9 cellular contexts compared by ENCODE assay signal in genomic region chr12:113912761-113913295, GRCh38. TPM values are rescaled to one million over a fixed set of nuclear protein-coding genes. Genes with fewer than 3 reads are reported as not detected.
DNase-seq lines count a peak whose midpoint lies in the region; ATAC-seq and TF ChIP-seq lines count a peak whose summit lies in the region.
"Had no signal": no experiment of that assay in that cellular context is flagged by ENCODE, and none has a peak within 500 bp of the region (broad histone marks: within the 10 kb centered on the region; RNA-seq: fewer than 3 reads in every experiment).

No MANE protein-coding gene starts in this region.

- no peak overlapping the region for H3K27ac Mint-ChIP-seq in activated naive CD8-positive, alpha-beta T cell treated with anti-CD3 and anti-CD28 coated beads, Interleukin-2, amount 10 ng/mL, durations not matched to agents 7 days and 5 days

- H3K9me3 Mint-ChIP-seq in activated naive CD8-positive, alpha-beta T cell treated with anti-CD3 and anti-CD28 coated beads, Interleukin-2, amount 10 ng/mL, durations not matched to agents 7 days and 5 days = no peaks in the 10 kb centered on the region

- H3K4me3 ChIP-seq in heart left ventricle (no peak overlapping the region), psoas muscle (no peak overlapping the region)

- H3K9me3 ChIP-seq in heart left ventricle (no peaks in the 10 kb centered on the region), psoas muscle (no peaks in the 10 kb centered on the region)

- peaks cover 0 to 77% (median 55%) of the 10 kb centered on the region in 9 donors for H3K36me3 ChIP-seq in heart left ventricle
- H3K36me3 ChIP-seq in psoas muscle (ENCODE audit: insufficient read depth in 1 of 2, low read depth in 1 of 2) = peaks cover 0 to 89% of the 10 kb centered on the region in 2 donors

- POLR2A ChIA-PET in activated naive CD8-positive, alpha-beta T cell treated with anti-CD3 and anti-CD28 coated beads, Interleukin-2, amount 10 ng/mL, durations not matched to agents 7 days and 5 days (lab: Charles Lee) = no interaction called here

- H3K4me1 Mint-ChIP-seq in activated naive CD8-positive, alpha-beta T cell treated with anti-CD3 and anti-CD28 coated beads, Interleukin-2, amount 10 ng/mL, durations not matched to agents 7 days and 5 days = no peaks in the 10 kb centered on the region

- H3K27me3 ChIP-seq in heart left ventricle (no peaks in the 10 kb centered on the region), psoas muscle (ENCODE audit: insufficient read depth in 3 of 3, low read length in 2 of 3) (no peaks in the 10 kb centered on the region)

- no peak overlapping the region for H3K4me3 Mint-ChIP-seq in activated naive CD8-positive, alpha-beta T cell treated with anti-CD3 and anti-CD28 coated beads, Interleukin-2, amount 10 ng/mL, durations not matched to agents 7 days and 5 days

- no peak for TF ChIP-seq POLR2A in heart left ventricle (IDR thresholded peaks at IDR 0.05)

- no peak for ATAC-seq in activated naive CD8-positive, alpha-beta T cell treated with anti-CD3 and anti-CD28 coated beads, Interleukin-2, amount 10 ng/mL, durations not matched to agents 7 days and 5 days (ENCODE audit: low read depth)
- ATAC-seq in heart left ventricle = peak in 3 of 4 donors; percentile 59 to 81 (median 74)
- peak in 3 of 4 donors; percentile 68 to 78 (median 70) for ATAC-seq in psoas muscle
- no peak for ATAC-seq in HG03159 (IDR thresholded peaks at IDR 0.05; ENCODE audit: unreplicated experiment)
- no peak for ATAC-seq in HG03108 (IDR thresholded peaks at IDR 0.05; ENCODE audit: unreplicated experiment)

- DNase-seq in M059J (ENCODE audit: low read depth) (peak; percentile 46), SK-N-DZ (ENCODE audit: low spot score) (peak; percentile 68), heart left ventricle (peak in 4 of 5 donors; percentile 46 to 59 (median 52)), psoas muscle (peak; percentile 48 to 69)
- peak; percentile 60 for DNase-seq in activated naive CD8-positive, alpha-beta T cell treated with anti-CD3 and anti-CD28 coated beads, Interleukin-2, amount 10 ng/mL, durations not matched to agents 7 days and 5 days

- H3K27me3 Mint-ChIP-seq in activated naive CD8-positive, alpha-beta T cell treated with anti-CD3 and anti-CD28 coated beads, Interleukin-2, amount 10 ng/mL, durations not matched to agents 7 days and 5 days = no peaks in the 10 kb centered on the region

- no peaks in the 10 kb centered on the region for H3K4me1 ChIP-seq in heart left ventricle
- no peaks in the 10 kb centered on the region for H3K4me1 ChIP-seq in psoas muscle

- H3K36me3 Mint-ChIP-seq in activated naive CD8-positive, alpha-beta T cell treated with anti-CD3 and anti-CD28 coated beads, Interleukin-2, amount 10 ng/mL, durations not matched to agents 7 days and 5 days = peaks cover 5% of the 10 kb centered on the region

- H3K27ac ChIP-seq in heart left ventricle (no peak overlapping the region), psoas muscle (no peak overlapping the region)
- H3K27ac ChIP-seq: epithelial cell of prostate had no signal

- intact Hi-C loops in heart left ventricle (cut with DNase I) = loop anchor here in 9 of 10 donors (1.0 to 10.0 kb wide), 10 partner anchors 450 to 718 kb away; no protein-coding TSS in a partner anchor
- intact Hi-C loops in psoas muscle (cut with DNase I) = loop anchor here (2.0 to 5.0 kb wide), 3 partner anchors 448 to 601 kb away; no protein-coding TSS in a partner anchor

- 46 to 48% (median 47%) methylated on average over 12 of the region's 12 CpGs for WGBS in heart left ventricle, 4 donors
- WGBS in psoas muscle, 3 donors = 47 to 55% (median 50%) methylated on average over 12 of the region's 12 CpGs

- TF ChIP-seq CTCF in GM12873 (IDR thresholded peaks at IDR 0.05; ENCODE audit: insufficient read depth, low read depth, low read length, missing control alignments) = peak; percentile 89
- peak; percentile 59 to 88 (median 82) for TF ChIP-seq CTCF in heart left ventricle (IDR thresholded peaks at IDR 0.05)
- peak; percentile 83 for TF ChIP-seq CTCF in psoas muscle (IDR thresholded peaks at IDR 0.05)

RNA-seq across cellular contexts. Expression of gene RBM19, which starts 53.3 kb away (rescaled TPM):
- 7.9 and 13.1 TPM in 2 replicates for total RNA-seq in M059J (2014; rRNA removed; shearing (Covaris generic))
- polyA plus RNA-seq in SK-N-DZ (2014; cell fraction: cytosol; rRNA removed) = 25.3 and 30.1 TPM in 2 replicates
- 72.0 and 106 TPM in 2 replicates for polyA plus RNA-seq in SK-N-DZ (2014; cell fraction: nucleus; rRNA removed)
- total RNA-seq in activated naive CD8-positive, alpha-beta T cell treated with anti-CD3 and anti-CD28 coated beads, Interleukin-2, amount 10 ng/mL, durations not matched to agents 7 days and 5 days = 10 to 100 TPM; 41.7 to 42.6 TPM
- 10 to 100 TPM; 12.7 to 23.8 (median 17.4) TPM for total RNA-seq in heart left ventricle
- 10 to 100 TPM; 16.1 to 27.1 TPM for polyA plus RNA-seq in heart left ventricle
- total RNA-seq in psoas muscle = 10 to 100 TPM; 16.0 to 28.6 (median 21.5) TPM
- 10 to 100 TPM; 14.2 to 59.4 (median 30.9) TPM for polyA plus RNA-seq in psoas muscle

Comparison
In these comparisons a context has a peak if more than half of its experiments do, and no peak if none do; other contexts are left out.
1. ATAC-seq: peak in heart left ventricle (3 of 4) and psoas muscle (3 of 4); none in activated naive CD8-positive, alpha-beta T cell treated with anti-CD3 and anti-CD28 coated beads, Interleukin-2, amount 10 ng/mL, durations not matched to agents 7 days and 5 days (single experiment), HG03159 (single experiment) and HG03108 (single experiment).
2. Peak in every context shown above with its lines, with median percentiles within 50 percentile points of each other: CTCF ChIP-seq and DNase-seq.